ENCODE assay signal across 11 cellular contexts in genomic region chr12:50927766-50928224, GRCh38. TPM values are rescaled to one million over a fixed set of nuclear protein-coding genes. Genes with fewer than 3 reads are reported as not detected.
DNase-seq lines count a peak whose midpoint lies in the region; ATAC-seq and TF ChIP-seq lines count a peak whose summit lies in the region.
"Had no signal": no experiment of that assay in that cellular context is flagged by ENCODE, and none has a peak within 500 bp of the region (broad histone marks: within the 10 kb centered on the region; RNA-seq: fewer than 3 reads in every experiment).

No MANE protein-coding gene starts in this region.

- ATAC-seq in GM21526 (IDR thresholded peaks at IDR 0.05; ENCODE audit: low FRiP score, unreplicated experiment) (no peak), HG03354 (IDR thresholded peaks at IDR 0.05; ENCODE audit: poor library complexity, severe bottlenecking, unreplicated experiment) (no peak)

- no peaks in the 10 kb centered on the region for H3K9me3 Mint-ChIP-seq in IgD-negative memory B cell

- H3K27me3 ChIP-seq in breast epithelium (no peaks in the 10 kb centered on the region), SJCRH30 (no peaks in the 10 kb centered on the region)

- no peak for TF ChIP-seq POLR2A in breast epithelium (IDR thresholded peaks at IDR 0.05)

- H3K4me3 ChIP-seq in breast epithelium (peak overlapping the region; percentile 82 to 88 (median 87)), mesodermal cell (ENCODE audit: extremely low read depth, insufficient read depth, low read length, poor library complexity, severe bottlenecking) (peak overlapping the region; percentile 47), SJCRH30 (no peak overlapping the region)

- H3K36me3 ChIP-seq in breast epithelium = no peaks in the 10 kb centered on the region
- H3K36me3 ChIP-seq in mesodermal cell (ENCODE audit: control insufficient read depth, insufficient read depth, low read length) = peaks cover 14% of the 10 kb centered on the region
- H3K36me3 ChIP-seq in SJCRH30 = no peaks in the 10 kb centered on the region

- H3K27ac Mint-ChIP-seq in IgD-negative memory B cell = peak overlapping the region; percentile 86 to 88 (median 86)

- peaks cover 9% of the 10 kb centered on the region for H3K36me3 Mint-ChIP-seq in IgD-negative memory B cell

- H3K4me1 ChIP-seq in breast epithelium (no peaks in the 10 kb centered on the region), mesodermal cell (ENCODE audit: control insufficient read depth, insufficient read depth, low read length, poor library complexity, severe bottlenecking) (peaks cover 24% of the 10 kb centered on the region), SJCRH30 (peaks cover 23% of the 10 kb centered on the region)

- peak overlapping the region; percentile 35 to 60 for H3K27ac ChIP-seq in breast epithelium
- no peak overlapping the region for H3K27ac ChIP-seq in mesodermal cell (ENCODE audit: low read depth, low read length, severe bottlenecking)
- peak overlapping the region; percentile 17 for H3K27ac ChIP-seq in temporal lobe (ENCODE audit: low read depth, low read length)
- H3K27ac ChIP-seq in SJCRH30 = no peak overlapping the region

- intact Hi-C loops in breast epithelium (cut with DNase I; ENCODE audit: low total_unique reads) = no loop called here

- TF ChIP-seq CTCF in breast epithelium (IDR thresholded peaks at IDR 0.05) = no peak

- H3K4me1 Mint-ChIP-seq in IgD-negative memory B cell = peaks cover 29 to 46% (median 36%) of the 10 kb centered on the region in 3 donors

- peak overlapping the region; percentile 89 to 100 (median 98) for H3K4me3 Mint-ChIP-seq in IgD-negative memory B cell

- DNase-seq in breast epithelium (ENCODE audit: low spot score in 2 of 2) (no peak), NAMALWA (ENCODE audit: low spot score) (no peak), SJCRH30 (no peak)
- DNase-seq: T-helper 1 cell had no signal

- H3K9me3 ChIP-seq in breast epithelium = no peaks in the 10 kb centered on the region
- no peaks in the 10 kb centered on the region for H3K9me3 ChIP-seq in mesodermal cell (ENCODE audit: control insufficient read depth, low read length)
- H3K9me3 ChIP-seq in SJCRH30 (replicated peaks) = no peaks in the 10 kb centered on the region

- WGBS in mesodermal cell (ENCODE audit: insufficient coverage in 2 of 2), 2 experiments = 89 to 96% methylated on average over 3 to 4 of the region's 6 CpGs

- no peaks in the 10 kb centered on the region for H3K27me3 Mint-ChIP-seq in IgD-negative memory B cell

RNA-seq across cellular contexts. Expression of gene HIGD1C, which starts 24.5 kb away (rescaled TPM):
- 1.4 TPM for polyA plus RNA-seq in IgD-negative memory B cell
- total RNA-seq in breast epithelium (not detected), temporal lobe (not detected)
- polyA plus RNA-seq in mesodermal cell (2013, experiment 1 of 2) = not detected
- polyA plus RNA-seq in mesodermal cell (2013, experiment 2 of 2) = not detected
- not detected in 2 replicates for total RNA-seq in SJCRH30 (2014; rRNA removed; shearing (Covaris generic))
- total RNA-seq: pulmonary artery endothelial cell, subcutaneous adipose tissue had no signal

Comparison
In these comparisons a context has a peak if more than half of its experiments do, and no peak if none do; other contexts are left out.
1. H3K27ac ChIP-seq: peak in breast epithelium (2 of 2) and temporal lobe (single experiment); none in mesodermal cell (single experiment) and SJCRH30 (single experiment).